ENCODE assay signal across 15 cellular contexts in genomic region chr2:220959391-220959802, GRCh38.
A peak's percentile ranks its signal among the peaks of the same experiment; 100 is the strongest.
DNase-seq lines count a peak whose midpoint lies in the region; ATAC-seq, FAIRE-seq and TF ChIP-seq lines count a peak whose summit lies in the region.
"Had no signal": no experiment of that assay in that cellular context is flagged by ENCODE, and none has a peak within 500 bp of the region (broad histone marks: within the 10 kb centered on the region; RNA-seq: fewer than 3 reads in every experiment).

No MANE protein-coding gene starts in this region.

- H3K4me3 ChIP-seq in coronary artery: no peak overlapping the region
- H3K4me3 ChIP-seq: BLaER1 treated with 17β-estradiol and CSF1 and Interleukin-3, amounts not matched to agents 10 nM and 100 nM; breast epithelium; GM12878 had no signal

- TF ChIP-seq CTCF in coronary artery (IDR thresholded peaks at IDR 0.05): no peak

- ATAC-seq in left lobe of liver: peak; percentile 80
- no peak for ATAC-seq in HG03354 (IDR thresholded peaks at IDR 0.05; ENCODE audit: poor library complexity, severe bottlenecking, unreplicated experiment)
- ATAC-seq: GM12878 had no signal

- no peak for FAIRE-seq in GM19239 (lab: Jason Lieb, UNC)
- FAIRE-seq: GM12878, islet of Langerhans had no signal

- H3K27ac ChIP-seq in substantia nigra (ENCODE audit: low read depth, low read length, poor library complexity, severe bottlenecking) (no peak overlapping the region), coronary artery (no peak overlapping the region)
- H3K27ac ChIP-seq: BLaER1 treated with 17β-estradiol and CSF1 and Interleukin-3, amounts not matched to agents 10 nM and 100 nM; breast epithelium had no signal

- DNase-seq in NCI-H1105 treated with DMSO at 0.1 percent for 48 hours (lab: John Stamatoyannopoulos, UW) (peak; percentile 91), astrocyte of the hippocampus (ENCODE audit: low read depth, low spot score) (peak; percentile 60), left lobe of liver (ENCODE audit: low spot score) (peak; percentile 47), substantia nigra (lab: John Stamatoyannopoulos, UW) (peak in 30 of 49 donors; percentile 1 to 61 (median 16)), GM19239 (ENCODE audit: insufficient read length, low spot score) (no peak), coronary artery (ENCODE audit: low spot score) (no peak), GM03348 (ENCODE audit: low spot score) (no peak)
- DNase-seq: activated CD4-positive, CD25-positive, alpha-beta regulatory T cell; activated naive CD4-positive, alpha-beta T cell treated with anti-CD3 and anti-CD28 coated beads, Interleukin-2, amount 10 ng/mL, durations not matched to agents 7 days and 5 days; EL had no signal

Comparison
In these comparisons a context has a peak if more than half of its experiments do, and no peak if none do; other contexts are left out.
1. DNase-seq: peak in NCI-H1105 treated with DMSO at 0.1 percent for 48 hours (single experiment), astrocyte of the hippocampus (single experiment), left lobe of liver (single experiment) and substantia nigra (30 of 49); none in GM19239 (single experiment), coronary artery (single experiment) and GM03348 (single experiment).